In the genomic region with DNA sequence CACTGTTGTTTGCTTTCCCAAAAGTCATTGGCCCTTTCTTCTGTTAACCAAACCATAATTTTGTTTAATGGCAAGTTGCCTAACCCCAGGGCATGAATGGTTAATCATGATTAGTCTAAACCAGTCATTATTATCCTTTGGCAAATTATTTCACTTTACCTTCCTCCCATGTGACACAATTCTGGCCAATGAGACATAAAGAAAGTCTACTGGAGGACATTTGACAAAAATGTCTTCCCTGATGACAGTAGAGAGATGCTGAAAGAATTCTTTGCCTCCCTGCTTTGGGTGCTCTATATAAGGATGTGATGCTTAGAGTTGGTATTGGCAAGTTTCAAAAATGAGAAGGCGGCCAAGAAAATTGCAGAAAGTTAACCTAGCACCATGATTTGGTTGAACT, we compare ENCODE assay signal across 16 cellular contexts.
"Had no signal": no experiment of that assay in that cellular context is flagged by ENCODE, and none has a peak within 500 bp of the region (broad histone marks: within the 10 kb centered on the region; RNA-seq: fewer than 3 reads in every experiment).

No MANE protein-coding gene starts in this region.

- H3K27ac Mint-ChIP-seq: activated CD4-positive, alpha-beta memory T cell treated with anti-CD3 and anti-CD28 coated beads for 36 hours; activated CD4-positive, alpha-beta T cell treated with anti-CD3 and anti-CD28 coated beads for 36 hours; activated naive CD8-positive, alpha-beta T cell treated with anti-CD3 and anti-CD28 coated beads for 36 hours; naive thymus-derived CD8-positive, alpha-beta T cell; stimulated activated effector memory CD8-positive, alpha-beta T cell treated with anti-CD3 and anti-CD28 coated beads, Interleukin-12 subunit alpha, Interleukin-12 subunit beta, amount 100 ng/mL, for 72 hours; WTC11 had no signal

- H3K27ac ChIP-seq: gastroesophageal sphincter, heart left ventricle, ovary, stomach, upper lobe of left lung had no signal

- H3K4me3 ChIP-seq: gastroesophageal sphincter, heart left ventricle, ovary, smooth muscle cell, stomach, upper lobe of left lung had no signal

- H3K27me3 ChIP-seq: gastroesophageal sphincter, heart left ventricle, ovary, stomach, upper lobe of left lung had no signal

- H3K27me3 Mint-ChIP-seq: activated CD4-positive, alpha-beta memory T cell treated with anti-CD3 and anti-CD28 coated beads for 36 hours; activated CD4-positive, alpha-beta T cell treated with anti-CD3 and anti-CD28 coated beads for 36 hours; activated naive CD8-positive, alpha-beta T cell treated with anti-CD3 and anti-CD28 coated beads for 36 hours; naive thymus-derived CD8-positive, alpha-beta T cell had no signal

- H3K9me3 ChIP-seq: gastroesophageal sphincter, heart left ventricle, ovary, stomach, upper lobe of left lung had no signal

- H3K9me3 Mint-ChIP-seq: activated CD4-positive, alpha-beta memory T cell treated with anti-CD3 and anti-CD28 coated beads for 36 hours; activated naive CD8-positive, alpha-beta T cell treated with anti-CD3 and anti-CD28 coated beads for 36 hours; naive thymus-derived CD8-positive, alpha-beta T cell; stimulated activated effector memory CD8-positive, alpha-beta T cell treated with anti-CD3 and anti-CD28 coated beads, Interleukin-12 subunit alpha, Interleukin-12 subunit beta, amount 100 ng/mL, for 72 hours; WTC11 had no signal

- H3K4me1 ChIP-seq: gastroesophageal sphincter, upper lobe of left lung had no signal

- H3K4me3 Mint-ChIP-seq: activated CD4-positive, alpha-beta memory T cell treated with anti-CD3 and anti-CD28 coated beads for 36 hours; activated CD4-positive, alpha-beta T cell treated with anti-CD3 and anti-CD28 coated beads for 36 hours; activated naive CD8-positive, alpha-beta T cell treated with anti-CD3 and anti-CD28 coated beads for 36 hours; naive thymus-derived CD8-positive, alpha-beta T cell; stimulated activated effector memory CD8-positive, alpha-beta T cell treated with anti-CD3 and anti-CD28 coated beads, Interleukin-12 subunit alpha, Interleukin-12 subunit beta, amount 100 ng/mL, for 72 hours; WTC11 had no signal

- H3K36me3 Mint-ChIP-seq: WTC11 had no signal

- H3K4me1 Mint-ChIP-seq: activated CD4-positive, alpha-beta T cell treated with anti-CD3 and anti-CD28 coated beads for 36 hours; activated naive CD8-positive, alpha-beta T cell treated with anti-CD3 and anti-CD28 coated beads for 36 hours; stimulated activated effector memory CD8-positive, alpha-beta T cell treated with anti-CD3 and anti-CD28 coated beads, Interleukin-12 subunit alpha, Interleukin-12 subunit beta, amount 100 ng/mL, for 72 hours; WTC11 had no signal

- DNase-seq: activated CD4-positive, alpha-beta memory T cell treated with anti-CD3 and anti-CD28 coated beads for 36 hours; activated CD4-positive, alpha-beta T cell treated with anti-CD3 and anti-CD28 coated beads for 36 hours; activated naive CD8-positive, alpha-beta T cell treated with anti-CD3 and anti-CD28 coated beads for 36 hours; activated T-cell treated with anti-CD3 and anti-CD28 coated beads for 4 hours; amniotic stem cell; effector CD4-positive, alpha-beta T cell; heart left ventricle; naive thymus-derived CD8-positive, alpha-beta T cell; ovary; stimulated activated CD4-positive, alpha-beta T cell treated with anti-CD3 and anti-CD28 coated beads, Interleukin-4, amount 100 ng/mL, for 24 hours; stomach; upper lobe of left lung had no signal

- H3K4me2 ChIP-seq: smooth muscle cell had no signal

- H3K36me3 ChIP-seq: ovary had no signal
